28 cellular contexts compared by ENCODE assay signal in genomic region chr12:105750096-105750495, GRCh38.
"Had no signal": no experiment of that assay in that cellular context is flagged by ENCODE, and none has a peak within 500 bp of the region (broad histone marks: within the 10 kb centered on the region; RNA-seq: fewer than 3 reads in every experiment).

No MANE protein-coding gene starts in this region.

- H3K27ac Mint-ChIP-seq: activated CD4-positive, alpha-beta T cell treated with anti-CD3 and anti-CD28 coated beads for 36 hours; activated CD8-positive, alpha-beta T cell treated with anti-CD3 and anti-CD28 coated beads for 36 hours; activated naive CD4-positive, alpha-beta T cell treated with anti-CD3 and anti-CD28 coated beads, Interleukin-2, amount 10 ng/mL, durations not matched to agents 7 days and 5 days; activated naive CD8-positive, alpha-beta T cell treated with anti-CD3 and anti-CD28 coated beads for 36 hours; activated T-cell treated with anti-CD3 and anti-CD28 coated beads, Interleukin-2, amount 50 U/mL, for 72 hours; activated T-helper 2 cell treated with anti-CD3 and anti-CD28 coated beads, Interferon-gamma antibody, Interleukin-2, Interleukin-4, amounts not matched to agents 10 μg/mL and 5 μg/mL and 100 μg/mL, durations not matched to agents 14 hours and 24 hours and 36 hours; T-helper 1 cell treated with Interleukin-12 subunit alpha and Interleukin-12 subunit beta and Interleukin-4 antibody, amounts not matched to agents 30 μg/mL and 1 μg/mL, for 36 hours had no signal

- H3K4me1 ChIP-seq: adrenal gland, SJSA1 had no signal

- H3K9me3 ChIP-seq: adrenal gland, SJSA1 had no signal

- H3K27me3 ChIP-seq: adrenal gland, brain microvascular endothelial cell, cardiac muscle cell, SJSA1 had no signal

- H3K9me3 Mint-ChIP-seq: activated CD8-positive, alpha-beta T cell treated with anti-CD3 and anti-CD28 coated beads for 36 hours; activated naive CD4-positive, alpha-beta T cell treated with anti-CD3 and anti-CD28 coated beads, Interleukin-2, amount 10 ng/mL, durations not matched to agents 7 days and 5 days; activated naive CD8-positive, alpha-beta T cell treated with anti-CD3 and anti-CD28 coated beads for 36 hours; activated T-cell treated with anti-CD3 and anti-CD28 coated beads, Interleukin-2, amount 50 U/mL, for 72 hours; activated T-helper 2 cell treated with anti-CD3 and anti-CD28 coated beads, Interferon-gamma antibody, Interleukin-2, Interleukin-4, amounts not matched to agents 10 μg/mL and 5 μg/mL and 100 μg/mL, durations not matched to agents 14 hours and 24 hours and 36 hours; T-helper 1 cell treated with Interleukin-12 subunit alpha and Interleukin-12 subunit beta and Interleukin-4 antibody, amounts not matched to agents 30 μg/mL and 1 μg/mL, for 36 hours had no signal

- FAIRE-seq: K562, RCC 7860 had no signal

- H3K27me3 Mint-ChIP-seq: activated CD4-positive, alpha-beta T cell treated with anti-CD3 and anti-CD28 coated beads for 36 hours; activated CD8-positive, alpha-beta T cell treated with anti-CD3 and anti-CD28 coated beads for 36 hours; activated naive CD4-positive, alpha-beta T cell treated with anti-CD3 and anti-CD28 coated beads, Interleukin-2, amount 10 ng/mL, durations not matched to agents 7 days and 5 days; activated naive CD8-positive, alpha-beta T cell treated with anti-CD3 and anti-CD28 coated beads for 36 hours had no signal

- H3K36me3 ChIP-seq: adrenal gland, brain microvascular endothelial cell, cardiac muscle cell, SJSA1 had no signal

- H3K4me3 Mint-ChIP-seq: activated CD4-positive, alpha-beta T cell treated with anti-CD3 and anti-CD28 coated beads for 36 hours; activated CD8-positive, alpha-beta T cell treated with anti-CD3 and anti-CD28 coated beads for 36 hours; activated naive CD4-positive, alpha-beta T cell treated with anti-CD3 and anti-CD28 coated beads, Interleukin-2, amount 10 ng/mL, durations not matched to agents 7 days and 5 days; activated naive CD8-positive, alpha-beta T cell treated with anti-CD3 and anti-CD28 coated beads for 36 hours; activated T-cell treated with anti-CD3 and anti-CD28 coated beads, Interleukin-2, amount 50 U/mL, for 72 hours; T-helper 1 cell treated with Interleukin-12 subunit alpha and Interleukin-12 subunit beta and Interleukin-4 antibody, amounts not matched to agents 30 μg/mL and 1 μg/mL, for 36 hours had no signal

- H3K27ac ChIP-seq: adrenal gland, brain microvascular endothelial cell, cardiac muscle cell, SJSA1, VCaP had no signal

- DNase-seq: activated CD4-positive, alpha-beta T cell treated with anti-CD3 and anti-CD28 coated beads for 36 hours; activated CD4-positive, alpha-beta T cell treated with anti-CD3 and anti-CD28 coated beads, Interleukin-2, amount 50 U/mL, for 1 hour; activated CD8-positive, alpha-beta memory T cell treated with anti-CD3 and anti-CD28 coated beads, Interleukin-2, amount 50 U/mL, for 4 hours; activated CD8-positive, alpha-beta T cell treated with anti-CD3 and anti-CD28 coated beads for 36 hours; activated gamma-delta T cell treated with Interleukin-2 at 50 U/mL for 16 hours; activated naive CD4-positive, alpha-beta T cell treated with anti-CD3 and anti-CD28 coated beads, Interleukin-2, amount 10 ng/mL, durations not matched to agents 7 days and 5 days; activated naive CD8-positive, alpha-beta T cell treated with anti-CD3 and anti-CD28 coated beads for 36 hours; activated T-cell treated with anti-CD3 and anti-CD28 coated beads, Interleukin-2, amount 50 U/mL, for 72 hours; adrenal gland; brain microvascular endothelial cell; Karpas-422; MM.1S; NCI-H1105 treated with DMSO at 0.1 percent for 48 hours; NCI-H1436 treated with DMSO at 0.1 percent for 48 hours; NCI-H187; NCI-H2081; NCI-H446; NCI-H524; PC-3; SHP77; T-helper 9 cell had no signal

- H3K36me3 Mint-ChIP-seq: activated naive CD4-positive, alpha-beta T cell treated with anti-CD3 and anti-CD28 coated beads, Interleukin-2, amount 10 ng/mL, durations not matched to agents 7 days and 5 days; activated naive CD8-positive, alpha-beta T cell treated with anti-CD3 and anti-CD28 coated beads for 36 hours had no signal

- H3K4me1 Mint-ChIP-seq: activated CD4-positive, alpha-beta T cell treated with anti-CD3 and anti-CD28 coated beads for 36 hours; activated naive CD4-positive, alpha-beta T cell treated with anti-CD3 and anti-CD28 coated beads, Interleukin-2, amount 10 ng/mL, durations not matched to agents 7 days and 5 days; activated naive CD8-positive, alpha-beta T cell treated with anti-CD3 and anti-CD28 coated beads for 36 hours had no signal

- ATAC-seq: activated CD4-positive, alpha-beta T cell treated with anti-CD3 and anti-CD28 coated beads for 36 hours; activated CD8-positive, alpha-beta T cell treated with anti-CD3 and anti-CD28 coated beads for 36 hours; activated T-cell treated with anti-CD3 and anti-CD28 coated beads, Interleukin-2, amount 50 U/mL, for 72 hours; K562; PC-3 had no signal

- H3K4me3 ChIP-seq: adrenal gland, cardiac muscle cell, K562, SJSA1 had no signal
